17 cellular contexts compared by ENCODE assay signal in genomic region chr14:58697927-58698641, GRCh38.
DNase-seq lines count a peak whose midpoint lies in the region; ATAC-seq and TF ChIP-seq lines count a peak whose summit lies in the region.
"Had no signal": no experiment of that assay in that cellular context is flagged by ENCODE, and none has a peak within 500 bp of the region (broad histone marks: within the 10 kb centered on the region; RNA-seq: fewer than 3 reads in every experiment).

No MANE protein-coding gene starts in this region.

- no peak overlapping the region for H3K4me3 ChIP-seq in epithelial cell of esophagus (ENCODE audit: low read length)
- no peak overlapping the region for H3K4me3 ChIP-seq in upper lobe of right lung
- H3K4me3 ChIP-seq: cardiac muscle cell, esophagus muscularis mucosa, thyroid gland had no signal

- ATAC-seq in upper lobe of right lung: peak; percentile 63
- no peak for ATAC-seq in GM18870 (IDR thresholded peaks at IDR 0.05; ENCODE audit: unreplicated experiment)
- ATAC-seq: CD8-positive, alpha-beta T cell had no signal

- H3K27me3 ChIP-seq in upper lobe of right lung: no peaks in the 10 kb centered on the region
- H3K27me3 ChIP-seq: cardiac muscle cell, esophagus muscularis mucosa, thyroid gland had no signal

- no peaks in the 10 kb centered on the region for H3K36me3 ChIP-seq in upper lobe of right lung
- H3K36me3 ChIP-seq: cardiac muscle cell, esophagus muscularis mucosa, thyroid gland had no signal

- H3K9me3 ChIP-seq in upper lobe of right lung: no peaks in the 10 kb centered on the region
- H3K9me3 ChIP-seq: esophagus muscularis mucosa, thyroid gland had no signal

- H3K4me1 ChIP-seq in upper lobe of right lung: peaks cover 5% of the 10 kb centered on the region
- H3K4me1 ChIP-seq: esophagus muscularis mucosa, parathyroid adenoma had no signal

- DNase-seq in NCI-H82 (lab: John Stamatoyannopoulos, UW): peak; percentile 20
- no peak for DNase-seq in NCI-H82 treated with DMSO at 0.1 percent for 48 hours (lab: John Stamatoyannopoulos, UW; ENCODE audit: unreplicated experiment)
- DNase-seq in NCI-H446 (lab: John Stamatoyannopoulos, UW): peak; percentile 25 to 28
- peak; percentile 9 for DNase-seq in epithelial cell of esophagus (ENCODE audit: low read depth)
- DNase-seq in upper lobe of right lung: no peak
- DNase-seq in activated CD4-positive, CD25-positive, alpha-beta regulatory T cell treated with anti-CD3 and anti-CD28 coated beads, Interleukin-2, amount 50 U/mL, for 72 hours: no peak
- DNase-seq in central memory CD4-positive, alpha-beta T cell: no peak
- DNase-seq: activated gamma-delta T cell treated with Interleukin-2 at 50 U/mL for 16 hours; CD8-positive, alpha-beta T cell; NCI-H2171; stimulated activated CD4-positive, alpha-beta T cell treated with anti-CD3 and anti-CD28 coated beads, Interleukin-15, amount 100 ng/mL, for 24 hours; thyroid gland had no signal

- H3K27ac ChIP-seq in upper lobe of right lung: no peak overlapping the region
- H3K27ac ChIP-seq: 22Rv1, cardiac muscle cell, esophagus muscularis mucosa, parathyroid adenoma, thyroid gland had no signal

- intact Hi-C loops in upper lobe of right lung (cut with DNase I): no loop called here

- TF ChIP-seq CTCF in epithelial cell of esophagus (IDR thresholded peaks at IDR 0.05; ENCODE audit: insufficient read depth, low read depth, low read length, missing control alignments) (no peak), upper lobe of right lung (IDR thresholded peaks at IDR 0.05) (no peak)

Comparison
In these comparisons a context has a peak if more than half of its experiments do, and no peak if none do; other contexts are left out.
1. DNase-seq: peak in NCI-H82 (single experiment), NCI-H446 (2 of 2) and epithelial cell of esophagus (single experiment); none in NCI-H82 treated with DMSO at 0.1 percent for 48 hours (single experiment), upper lobe of right lung (single experiment), activated CD4-positive, CD25-positive, alpha-beta regulatory T cell treated with anti-CD3 and anti-CD28 coated beads, Interleukin-2, amount 50 U/mL, for 72 hours (single experiment) and central memory CD4-positive, alpha-beta T cell (single experiment).